In genomic region chr11:115334932-115335788, GRCh38 we compare ENCODE assay signal across 8 cellular contexts.
DNase-seq lines count a peak whose midpoint lies in the region; ATAC-seq and TF ChIP-seq lines count a peak whose summit lies in the region.

No MANE protein-coding gene starts in this region.

- TF ChIP-seq CTCF in Loucy (conservative IDR thresholded peaks at IDR 0.05; ENCODE audit: low read length), result peak; percentile 77
- peak; percentile 5 to 69 (median 66) for TF ChIP-seq CTCF in ascending aorta (IDR thresholded peaks at IDR 0.05)
- peak; percentile 55 to 76 for TF ChIP-seq CTCF in left lung (IDR thresholded peaks at IDR 0.05)

- no peak overlapping the region for H3K4me3 Mint-ChIP-seq in activated T-helper 1 cell treated with anti-CD3 and anti-CD28 coated beads, Interleukin-12 subunit alpha, Interleukin-12 subunit beta, Interleukin-2, Interleukin-4 antibody, amounts not matched to agents 30 ng/mL and 10 ng/mL and 1 ng/mL, durations not matched to agents 14 hours and 24 hours and 36 hours

- no peaks in the 10 kb centered on the region for H4K20me1 ChIP-seq in Loucy (ENCODE audit: insufficient read depth, low read length, poor library complexity, severe bottlenecking)

- H3K36me3 ChIP-seq in Loucy (ENCODE audit: insufficient read depth, low read length), result no peaks in the 10 kb centered on the region
- H3K36me3 ChIP-seq in ascending aorta, result no peaks in the 10 kb centered on the region
- H3K36me3 ChIP-seq in left lung, result no peaks in the 10 kb centered on the region

- H3K27ac ChIP-seq in ascending aorta (no peak overlapping the region), left lung (no peak overlapping the region)

- no peaks in the 10 kb centered on the region for H3K79me2 ChIP-seq in Loucy (ENCODE audit: insufficient read depth, low read length)

- H3K9ac ChIP-seq in Loucy (ENCODE audit: low read depth, low read length, poor library complexity, severe bottlenecking), result no peak overlapping the region

- no peaks in the 10 kb centered on the region for H3K4me1 Mint-ChIP-seq in activated T-helper 1 cell treated with anti-CD3 and anti-CD28 coated beads, Interleukin-12 subunit alpha, Interleukin-12 subunit beta, Interleukin-2, Interleukin-4 antibody, amounts not matched to agents 30 ng/mL and 10 ng/mL and 1 ng/mL, durations not matched to agents 14 hours and 24 hours and 36 hours (ENCODE audit: low read depth)

- H3K9me2 ChIP-seq in Loucy (replicated peaks; ENCODE audit: low read depth, low read length), result no peaks in the 10 kb centered on the region

- no peak overlapping the region for H2AFZ ChIP-seq in Loucy (ENCODE audit: low read length)

- no peaks in the 10 kb centered on the region for H3F3A ChIP-seq in Loucy (ENCODE audit: low read depth)

- no peak overlapping the region for H3K27ac Mint-ChIP-seq in activated T-helper 1 cell treated with anti-CD3 and anti-CD28 coated beads, Interleukin-12 subunit alpha, Interleukin-12 subunit beta, Interleukin-2, Interleukin-4 antibody, amounts not matched to agents 30 ng/mL and 10 ng/mL and 1 ng/mL, durations not matched to agents 14 hours and 24 hours and 36 hours

- no peaks in the 10 kb centered on the region for H3K27me3 Mint-ChIP-seq in activated T-helper 1 cell treated with anti-CD3 and anti-CD28 coated beads, Interleukin-12 subunit alpha, Interleukin-12 subunit beta, Interleukin-2, Interleukin-4 antibody, amounts not matched to agents 30 ng/mL and 10 ng/mL and 1 ng/mL, durations not matched to agents 14 hours and 24 hours and 36 hours (ENCODE audit: insufficient read depth)

- no peaks in the 10 kb centered on the region for H3K9me3 ChIP-seq in Loucy (ENCODE audit: insufficient read depth, low read depth, low read length)
- H3K9me3 ChIP-seq in ascending aorta, result no peaks in the 10 kb centered on the region
- H3K9me3 ChIP-seq in left lung, result no peaks in the 10 kb centered on the region

- H3K4me1 ChIP-seq in Loucy (ENCODE audit: insufficient read depth, low read length, poor library complexity, severe bottlenecking) (no peaks in the 10 kb centered on the region), ascending aorta (no peaks in the 10 kb centered on the region), left lung (peaks cover 0 to 3% of the 10 kb centered on the region in 2 donors)

- H3K4me3 ChIP-seq in Loucy (ENCODE audit: low read length, poor library complexity, severe bottlenecking) (no peak overlapping the region), ascending aorta (no peak overlapping the region), left lung (no peak overlapping the region)

- ATAC-seq in left lung (peak; percentile 58), HG02588 (IDR thresholded peaks at IDR 0.05; ENCODE audit: unreplicated experiment) (no peak)

- DNase-seq in EL, result peak; percentile 4
- DNase-seq in ascending aorta (ENCODE audit: low spot score in 2 of 2), result no peak
- no peak for DNase-seq in left lung
- DNase-seq in cortex of kidney (lab: John Stamatoyannopoulos, UW), result no peak
- no peak for DNase-seq in GOT3 (lab: John Stamatoyannopoulos, UW)
- DNase-seq in activated T-helper 1 cell treated with anti-CD3 and anti-CD28 coated beads, Interleukin-12 subunit alpha, Interleukin-12 subunit beta, Interleukin-2, Interleukin-4 antibody, amounts not matched to agents 30 ng/mL and 10 ng/mL and 1 ng/mL, durations not matched to agents 14 hours and 24 hours and 36 hours (ENCODE audit: low spot score), result no peak

- no peak overlapping the region for H3K4me2 ChIP-seq in Loucy (ENCODE audit: low read depth, low read length, poor library complexity, severe bottlenecking)

- no peaks in the 10 kb centered on the region for H3K36me3 Mint-ChIP-seq in activated T-helper 1 cell treated with anti-CD3 and anti-CD28 coated beads, Interleukin-12 subunit alpha, Interleukin-12 subunit beta, Interleukin-2, Interleukin-4 antibody, amounts not matched to agents 30 ng/mL and 10 ng/mL and 1 ng/mL, durations not matched to agents 14 hours and 24 hours and 36 hours (ENCODE audit: low read depth)

- H3K27me3 ChIP-seq in Loucy (ENCODE audit: insufficient read depth, low read length, poor library complexity, severe bottlenecking) (no peaks in the 10 kb centered on the region), ascending aorta (no peaks in the 10 kb centered on the region), left lung (no peaks in the 10 kb centered on the region)

- no peaks in the 10 kb centered on the region for H3K9me3 Mint-ChIP-seq in activated T-helper 1 cell treated with anti-CD3 and anti-CD28 coated beads, Interleukin-12 subunit alpha, Interleukin-12 subunit beta, Interleukin-2, Interleukin-4 antibody, amounts not matched to agents 30 ng/mL and 10 ng/mL and 1 ng/mL, durations not matched to agents 14 hours and 24 hours and 36 hours

- intact Hi-C loops in ascending aorta (cut with DNase I), result loop anchor here (10.0 kb wide), 1 partner anchor 170 kb away; the partner anchor contains the start of gene CADM1
- intact Hi-C loops in left lung (cut with DNase I), result loop anchor here in 1 of 2 donors (10.0 kb wide), 1 partner anchor 170 kb away; the partner anchor contains the start of gene CADM1
- intact Hi-C loops in activated T-helper 1 cell treated with anti-CD3 and anti-CD28 coated beads, Interleukin-12 subunit alpha, Interleukin-12 subunit beta, Interleukin-2, Interleukin-4 antibody, amounts not matched to agents 30 ng/mL and 10 ng/mL and 1 ng/mL, durations not matched to agents 14 hours and 24 hours and 36 hours (cut with micrococcal nuclease), result loop anchor here (1.0 to 5.0 kb wide), 3 partner anchors 167 to 1356 kb away; partner anchors contain the start of gene CADM1
